Comparison of ENCODE assay signal across 28 cellular contexts in genomic region chr2:104860141-104860790, GRCh38. TPM values are rescaled to one million over a fixed set of nuclear protein-coding genes. Genes with fewer than 3 reads are reported as not detected.
DNase-seq lines count a peak whose midpoint lies in the region; ATAC-seq and TF ChIP-seq lines count a peak whose summit lies in the region.
"Had no signal": no experiment of that assay in that cellular context is flagged by ENCODE, and none has a peak within 500 bp of the region (broad histone marks: within the 10 kb centered on the region; RNA-seq: fewer than 3 reads in every experiment).

No MANE protein-coding gene starts in this region.

- H2AFZ ChIP-seq in neural cell (ENCODE audit: low read depth, low read length), result no peak overlapping the region

- TF ChIP-seq CTCF in dorsolateral prefrontal cortex (IDR thresholded peaks at IDR 0.05 in 54 of 56, conservative IDR thresholded peaks at IDR 0.05 in 2 of 56; ENCODE audit: low read depth in 1 of 56, partially characterized antibody in 56 of 56) (no peak), neural cell (IDR thresholded peaks at IDR 0.05; ENCODE audit: poor library complexity, severe bottlenecking) (no peak)

- H3K27ac ChIP-seq in dorsolateral prefrontal cortex (peak overlapping the region; percentile 68 to 99 (median 96)), neural cell (ENCODE audit: low read length) (peak overlapping the region; percentile 94)
- H3K27ac ChIP-seq: A549, BLaER1, gastroesophageal sphincter, left lung, neutrophil, Peyer's patch, right atrium auricular region, SJSA1 had no signal

- peaks cover 4% of the 10 kb centered on the region for H3K36me3 ChIP-seq in neural cell (ENCODE audit: insufficient read depth, low read length)
- H3K36me3 ChIP-seq: BLaER1, gastroesophageal sphincter, left lung, MG63, neutrophil, Peyer's patch, right atrium auricular region, SJSA1 had no signal

- H3K9me3 ChIP-seq in neural cell (ENCODE audit: low read length), result no peaks in the 10 kb centered on the region
- H3K9me3 ChIP-seq: A549, gastroesophageal sphincter, left lung, MG63, mucosa of descending colon, neutrophil, right atrium auricular region, SJSA1 had no signal

- peak overlapping the region; percentile 89 for H3K9ac ChIP-seq in neural cell (ENCODE audit: low read length)
- H3K9ac ChIP-seq: BLaER1 had no signal

- intact Hi-C loops in dorsolateral prefrontal cortex (cut with DNase I), result loop anchor here in 1 of 2 donors (5.0 kb wide), 1 partner anchor 1563 kb away; no protein-coding TSS in a partner anchor

- in situ Hi-C loops in ACHN (cut with HindIII; ENCODE audit: low pct_ligation_motif_present, low pct_unique_long_range_greater_than_20kb, low sequenced_read_pairs) (no loop called here), KBM-7 (cut with MboI; ENCODE audit: low pct_unique_long_range_greater_than_20kb, low sequenced_read_pairs) (loop anchor here (25.0 kb wide), 1 partner anchor 223 kb away; no protein-coding TSS in a partner anchor)

- H3K9me2 ChIP-seq in neural cell (ENCODE audit: insufficient read depth, low read length), result no peaks in the 10 kb centered on the region

- peaks cover 83% of the 10 kb centered on the region for H3K79me2 ChIP-seq in neural cell (replicated peaks; ENCODE audit: insufficient read depth, low read length)

- H3K27me3 ChIP-seq in dorsolateral prefrontal cortex (peaks cover 0 to 23% (median 0%) of the 10 kb centered on the region in 45 donors), neural cell (ENCODE audit: insufficient read depth, low read depth, low read length) (no peaks in the 10 kb centered on the region)

- H4K20me1 ChIP-seq in neural cell (ENCODE audit: insufficient read depth), result peaks cover 50% of the 10 kb centered on the region

- no peak for TF ChIP-seq EP300 in neural cell (conservative IDR thresholded peaks at IDR 0.05; ENCODE audit: poor library complexity, severe bottlenecking)

- H3K4me3 ChIP-seq in dorsolateral prefrontal cortex (peak overlapping the region; percentile 5 to 87 (median 65)), neural cell (ENCODE audit: low read length) (peak overlapping the region; percentile 88)
- H3K4me3 ChIP-seq: A549, BLaER1, gastroesophageal sphincter, left lung, MG63, mucosa of descending colon, Peyer's patch, right atrium auricular region, SJSA1 had no signal

- TF ChIP-seq RAD21 in neural cell (conservative IDR thresholded peaks at IDR 0.05), result no peak

- H3F3A ChIP-seq in neural cell (ENCODE audit: insufficient read depth, low read length, poor library complexity, severe bottlenecking), result peaks cover 5% of the 10 kb centered on the region

- no peak for ATAC-seq in HG02642 (IDR thresholded peaks at IDR 0.05; ENCODE audit: poor library complexity, unreplicated experiment)
- ATAC-seq: A549, esophagus mucosa, gastroesophageal sphincter, left lung, mucosa of descending colon, WTC11 had no signal

- DNase-seq in ACHN (peak; percentile 31), KBM-7 (peak; percentile 38), dorsolateral prefrontal cortex (peak in 1 of 10 donors; percentile 44), NOMO-1 treated with DMSO at 0.1 percent for 48 hours (lab: John Stamatoyannopoulos, UW; ENCODE audit: unreplicated experiment) (no peak), middle frontal gyrus (ENCODE audit: extremely low spot score, low spot score) (no peak), mesenteric fat pad (ENCODE audit: low spot score) (no peak)
- DNase-seq: activated CD4-positive, alpha-beta T cell treated with anti-CD3 and anti-CD28 coated beads, Interleukin-2, amount 50 U/mL, for 48 hours; Calu3; cerebellar nuclear complex; effector CD8-positive, alpha-beta T cell; left lung; MG63; mucosa of descending colon; NCI-H1436; Peyer's patch; stimulated activated CD4-positive, alpha-beta T cell treated with anti-CD3 and anti-CD28 coated beads, Interleukin-12 subunit alpha, Interleukin-12 subunit beta, amount 100 ng/mL, for 4 hours; T-helper 2 cell had no signal

- peak overlapping the region; percentile 95 for H3K4me2 ChIP-seq in neural cell (ENCODE audit: low read length)
- H3K4me2 ChIP-seq: A549, BLaER1 had no signal

TF ChIP-seq in neural cell, 6 proteins besides CTCF, POLR2A, EP300 and RAD21:
- TF ChIP-seq REST (IDR thresholded peaks at IDR 0.05; ENCODE audit: borderline replicate concordance), result peak; percentile 73
- peak; percentile 57 for TF ChIP-seq POLR2AphosphoS5 (IDR thresholded peaks at IDR 0.05)
- TF ChIP-seq MXI1 (conservative IDR thresholded peaks at IDR 0.05; ENCODE audit: poor library complexity, severe bottlenecking), result no peak

RNA-seq across cellular contexts. Expression of gene POU3F3, which starts 6.4 kb away (rescaled TPM):
- total RNA-seq in dorsolateral prefrontal cortex (100 to 1,000 TPM in 4 of 120 experiments, 10 to 100 TPM in 116; 43.0 to 120 (median 66.2) TPM), mesenteric fat pad (not detected)
- 69.3 and 72.0 TPM in 2 replicates for polyA plus RNA-seq in neural cell
- 136 and 152 TPM in 2 replicates for polyA minus RNA-seq in neural cell
- total RNA-seq: Calu3, esophagus mucosa, left lung, WTC11 had no signal
- polyA plus RNA-seq: IgD-negative memory B cell had no signal

Comparison
In these comparisons a context has a peak if more than half of its experiments do, and no peak if none do; other contexts are left out.
1. DNase-seq: peak in ACHN (single experiment) and KBM-7 (single experiment); none in NOMO-1 treated with DMSO at 0.1 percent for 48 hours (single experiment), middle frontal gyrus (single experiment) and mesenteric fat pad (single experiment).
2. RNA of gene POU3F3, which starts 6.4 kb away (total RNA-seq): 43.0 to 120 TPM in dorsolateral prefrontal cortex; not detected in mesenteric fat pad (single experiment); every median in the first group is over 10 times any median in the second.